Comparison of ENCODE assay signal across 17 cellular contexts in the genomic region with DNA sequence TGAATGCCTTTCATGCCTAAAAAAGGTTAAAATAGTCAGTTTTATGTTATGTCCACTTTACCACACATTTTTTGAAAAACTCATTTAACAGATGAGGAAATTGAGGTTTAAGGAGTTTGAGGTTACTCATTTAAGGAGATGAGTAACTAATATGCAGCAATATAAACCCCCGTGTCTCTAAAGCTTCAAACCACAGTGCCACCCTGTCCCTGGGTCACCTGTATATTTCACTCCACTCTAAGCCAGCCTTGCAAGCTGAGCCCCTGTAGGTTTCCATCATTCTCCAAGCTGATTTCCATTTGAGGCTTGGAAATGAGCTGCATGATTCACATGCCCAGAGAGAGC.
DNase-seq lines count a peak whose midpoint lies in the region; ATAC-seq and TF ChIP-seq lines count a peak whose summit lies in the region.
"Had no signal": no experiment of that assay in that cellular context is flagged by ENCODE, and none has a peak within 500 bp of the region (broad histone marks: within the 10 kb centered on the region; RNA-seq: fewer than 3 reads in every experiment).

No MANE protein-coding gene starts in this region.

- peaks cover 26% of the 10 kb centered on the region for H4K20me1 ChIP-seq in smooth muscle cell (ENCODE audit: low read depth)

- peaks cover 48% of the 10 kb centered on the region for H3K79me2 ChIP-seq in smooth muscle cell (ENCODE audit: low read depth)

- H3K27ac Mint-ChIP-seq in activated CD8-positive, alpha-beta T cell treated with anti-CD3 and anti-CD28 coated beads for 36 hours = no peak overlapping the region
- no peak overlapping the region for H3K27ac Mint-ChIP-seq in CD4-positive, alpha-beta T cell
- H3K27ac Mint-ChIP-seq: activated CD4-positive, alpha-beta T cell treated with anti-CD3 and anti-CD28 coated beads, Interleukin-2, amount 10 ng/mL, durations not matched to agents 24 days and 14 days; B cell had no signal

- in situ Hi-C loops in Panc1 (cut with HindIII; ENCODE audit: low pct_unique_long_range_greater_than_20kb, low sequenced_read_pairs) = no loop called here

- H3K9me3 ChIP-seq in Panc1 (ENCODE audit: control insufficient read depth, insufficient read depth, low read depth, low read length) (no peaks in the 10 kb centered on the region), smooth muscle cell (replicated peaks; ENCODE audit: low read depth) (no peaks in the 10 kb centered on the region)
- no peaks in the 10 kb centered on the region for H3K9me3 ChIP-seq in CD4-positive, alpha-beta T cell (ENCODE audit: control insufficient read depth, low read length)
- H3K9me3 ChIP-seq: pancreas, Peyer's patch had no signal

- H3K36me3 ChIP-seq in Panc1 (ENCODE audit: control insufficient read depth, insufficient read depth, low read length) (no peaks in the 10 kb centered on the region), smooth muscle cell (ENCODE audit: low read depth) (peaks cover 20% of the 10 kb centered on the region)
- H3K36me3 ChIP-seq: pancreas, Peyer's patch had no signal

- no TSS peak for BruUV-seq in Panc1 (replicated peaks; lab: Mats Ljungman, UMichigan)

- peaks cover 31% of the 10 kb centered on the region for H3F3A ChIP-seq in smooth muscle cell (ENCODE audit: low read depth)

- H3K27me3 ChIP-seq in Panc1 (ENCODE audit: control insufficient read depth, insufficient read depth, low read length) (no peaks in the 10 kb centered on the region), layer of hippocampus (ENCODE audit: control insufficient read depth, insufficient read depth, low read length) (no peaks in the 10 kb centered on the region), smooth muscle cell (ENCODE audit: low read depth) (no peaks in the 10 kb centered on the region)
- H3K27me3 ChIP-seq in CD4-positive, alpha-beta T cell (ENCODE audit: control insufficient read depth, insufficient read depth, low read length) = peaks cover 4% of the 10 kb centered on the region
- H3K27me3 ChIP-seq: pancreas, Peyer's patch had no signal

- H3K9ac ChIP-seq in smooth muscle cell (ENCODE audit: low read depth) = no peak overlapping the region

- H3K27ac ChIP-seq in Panc1 (ENCODE audit: low read length) = peak overlapping the region; percentile 55; the same call in 1 of the 2 replicates
- H3K27ac ChIP-seq in layer of hippocampus (ENCODE audit: low read depth, low read length) = peak overlapping the region; percentile 4
- H3K27ac ChIP-seq in smooth muscle cell (ENCODE audit: low read depth) = peak overlapping the region; percentile 71
- H3K27ac ChIP-seq in CD4-positive, alpha-beta T cell (ENCODE audit: low read depth, low read length) = no peak overlapping the region
- H3K27ac ChIP-seq: pancreas, Peyer's patch had no signal

- TF ChIP-seq CTCF in Panc1 (IDR thresholded peaks at IDR 0.05) (no peak), smooth muscle cell (IDR thresholded peaks at IDR 0.05; ENCODE audit: borderline replicate concordance, insufficient read depth, poor library complexity, severe bottlenecking) (no peak)
- no peak for TF ChIP-seq CTCF in activated CD8-positive, alpha-beta T cell treated with anti-CD3 and anti-CD28 coated beads for 36 hours (IDR thresholded peaks at IDR 0.05)
- no peak for TF ChIP-seq CTCF in CD4-positive, alpha-beta T cell (IDR thresholded peaks at IDR 0.05)

- no peak overlapping the region for H3K4me3 Mint-ChIP-seq in activated CD8-positive, alpha-beta T cell treated with anti-CD3 and anti-CD28 coated beads for 36 hours
- no peak overlapping the region for H3K4me3 Mint-ChIP-seq in CD4-positive, alpha-beta T cell
- H3K4me3 Mint-ChIP-seq: activated CD4-positive, alpha-beta T cell treated with anti-CD3 and anti-CD28 coated beads, Interleukin-2, amount 10 ng/mL, durations not matched to agents 24 days and 14 days; B cell had no signal

- peaks cover 3% of the 10 kb centered on the region for H3K4me1 Mint-ChIP-seq in activated CD8-positive, alpha-beta T cell treated with anti-CD3 and anti-CD28 coated beads for 36 hours (ENCODE audit: low read depth)
- no peaks in the 10 kb centered on the region for H3K4me1 Mint-ChIP-seq in CD4-positive, alpha-beta T cell (ENCODE audit: low read depth)
- H3K4me1 Mint-ChIP-seq: B cell had no signal

- DNase-seq in HT1080 (ENCODE audit: low read depth) (peak; percentile 69), Panc1 (ENCODE audit: low read depth, low spot score) (no peak), smooth muscle cell (lab: John Stamatoyannopoulos, UW; ENCODE audit: unreplicated experiment) (no peak), NOMO-1 (lab: John Stamatoyannopoulos, UW; ENCODE audit: unreplicated experiment in 2 of 2) (no peak)
- no peak for DNase-seq in activated CD8-positive, alpha-beta T cell treated with anti-CD3 and anti-CD28 coated beads for 36 hours
- no peak for DNase-seq in CD4-positive, alpha-beta T cell
- DNase-seq: activated CD4-positive, alpha-beta T cell treated with anti-CD3 and anti-CD28 coated beads, Interleukin-2, amount 10 ng/mL, durations not matched to agents 24 days and 14 days; activated gamma-delta T cell treated with Interleukin-2 at 50 U/mL for 16 hours; Calu3; NCI-H774; Peyer's patch; stimulated activated CD4-positive, alpha-beta T cell treated with anti-CD3 and anti-CD28 coated beads, Interleukin-2, amount 100 ng/mL, for 48 hours; SW 1271 had no signal

- peaks cover 16% of the 10 kb centered on the region for H3K27me3 Mint-ChIP-seq in activated CD8-positive, alpha-beta T cell treated with anti-CD3 and anti-CD28 coated beads for 36 hours
- peaks cover 35% of the 10 kb centered on the region for H3K27me3 Mint-ChIP-seq in CD4-positive, alpha-beta T cell

- 24% methylated on average over 1 of the region's 1 CpG for WGBS in smooth muscle cell (ENCODE audit: low lambda C conversion rate)

- no peaks in the 10 kb centered on the region for H3K9me3 Mint-ChIP-seq in activated CD8-positive, alpha-beta T cell treated with anti-CD3 and anti-CD28 coated beads for 36 hours
- no peaks in the 10 kb centered on the region for H3K9me3 Mint-ChIP-seq in CD4-positive, alpha-beta T cell
- H3K9me3 Mint-ChIP-seq: activated CD4-positive, alpha-beta T cell treated with anti-CD3 and anti-CD28 coated beads, Interleukin-2, amount 10 ng/mL, durations not matched to agents 24 days and 14 days had no signal

- intact Hi-C loops in Panc1 (cut with micrococcal nuclease; ENCODE audit: unreplicated experiment) = no loop called here
- intact Hi-C loops in activated CD8-positive, alpha-beta T cell treated with anti-CD3 and anti-CD28 coated beads for 36 hours (cut with micrococcal nuclease) = no loop called here
- intact Hi-C loops in CD4-positive, alpha-beta T cell (cut with DNase I, micrococcal nuclease) = no loop called here

- no peaks in the 10 kb centered on the region for H3K36me3 Mint-ChIP-seq in activated CD8-positive, alpha-beta T cell treated with anti-CD3 and anti-CD28 coated beads for 36 hours (ENCODE audit: low read depth)
- no peaks in the 10 kb centered on the region for H3K36me3 Mint-ChIP-seq in CD4-positive, alpha-beta T cell (ENCODE audit: low read depth)

- POLR2A ChIA-PET in Panc1 (lab: Charles Lee) = no interaction called here
- POLR2A ChIA-PET in activated CD8-positive, alpha-beta T cell treated with anti-CD3 and anti-CD28 coated beads for 36 hours (lab: Charles Lee) = no interaction called here
- POLR2A ChIA-PET in CD4-positive, alpha-beta T cell (lab: Charles Lee) = no interaction called here

- H3K4me3 ChIP-seq in Panc1 (ENCODE audit: low read depth in 2 of 2, low read length in 2 of 2) (no peak overlapping the region), smooth muscle cell (no peak overlapping the region)
- H3K4me3 ChIP-seq: pancreas, Peyer's patch had no signal

- ATAC-seq in Panc1 (no peak), GM19328 (IDR thresholded peaks at IDR 0.05; ENCODE audit: unreplicated experiment) (no peak)
- ATAC-seq in activated CD8-positive, alpha-beta T cell treated with anti-CD3 and anti-CD28 coated beads for 36 hours = no peak
- ATAC-seq in CD4-positive, alpha-beta T cell (ENCODE audit: poor library complexity) = no peak

- peak overlapping the region; percentile 43 for H3K4me2 ChIP-seq in smooth muscle cell

- CTCF ChIA-PET in Panc1 (lab: Charles Lee) = no interaction called here
- CTCF ChIA-PET in activated CD8-positive, alpha-beta T cell treated with anti-CD3 and anti-CD28 coated beads for 36 hours (lab: Charles Lee) = no interaction called here
- CTCF ChIA-PET in CD4-positive, alpha-beta T cell (lab: Charles Lee) = no interaction called here

- H2AFZ ChIP-seq in smooth muscle cell (ENCODE audit: low read depth) = no peak overlapping the region

- H3K4me1 ChIP-seq in Panc1 (ENCODE audit: control insufficient read depth, insufficient read depth, low read length) (peaks cover 33% of the 10 kb centered on the region), smooth muscle cell (ENCODE audit: low read depth) (peaks cover 14% of the 10 kb centered on the region)
